ENCODE assay signal across 21 cellular contexts in genomic region chr12:76964784-76965571, GRCh38.
DNase-seq lines count a peak whose midpoint lies in the region; ATAC-seq, FAIRE-seq and TF ChIP-seq lines count a peak whose summit lies in the region.
"Had no signal": no experiment of that assay in that cellular context is flagged by ENCODE, and none has a peak within 500 bp of the region (broad histone marks: within the 10 kb centered on the region; RNA-seq: fewer than 3 reads in every experiment).

No MANE protein-coding gene starts in this region.

- H3K56ac ChIP-seq in IMR-90 (ENCODE audit: extremely low read depth, insufficient read depth, low read length): no peak overlapping the region

- no peak overlapping the region for H3K4ac ChIP-seq in IMR-90 (ENCODE audit: low read depth, low read length)

- H3K4me3 ChIP-seq in A549 (no peak overlapping the region), IMR-90 (ENCODE audit: insufficient read depth, low read depth, low read length) (no peak overlapping the region), bronchial epithelial cell (ENCODE audit: low read depth, low read length) (no peak overlapping the region), iPS-18a (ENCODE audit: low read length) (peak overlapping the region; percentile 37)

- H3K9me1 ChIP-seq in IMR-90 (ENCODE audit: insufficient read depth, low read length): no peaks in the 10 kb centered on the region

- H3K4me2 ChIP-seq in A549 (no peak overlapping the region), IMR-90 (ENCODE audit: low read depth, low read length) (no peak overlapping the region)

- in situ Hi-C loops in IMR-90 (cut with MboI; ENCODE audit: low sequenced_read_pairs): no loop called here

- H3K27ac ChIP-seq in A549: no peak overlapping the region
- H3K27ac ChIP-seq in IMR-90 (ENCODE audit: insufficient read depth, low read length): no peak overlapping the region
- no peak overlapping the region for H3K27ac ChIP-seq in iPS-18a (ENCODE audit: low read length)

- H3K9me3 ChIP-seq in A549 (no peaks in the 10 kb centered on the region), IMR-90 (ENCODE audit: control insufficient read depth, insufficient read depth, low read length) (no peaks in the 10 kb centered on the region), iPS-18a (ENCODE audit: control insufficient read depth, low read depth, low read length) (no peaks in the 10 kb centered on the region)
- H3K9me3 ChIP-seq: BE2C had no signal

- no peak overlapping the region for H3K23ac ChIP-seq in IMR-90 (ENCODE audit: low read depth, low read length)

- H2BK5ac ChIP-seq in IMR-90 (ENCODE audit: low read depth, low read length, poor library complexity, severe bottlenecking): no peak overlapping the region

- H3K36me3 ChIP-seq in IMR-90 (ENCODE audit: control insufficient read depth, insufficient read depth, low read length) (no peaks in the 10 kb centered on the region), bronchial epithelial cell (ENCODE audit: control insufficient read depth, insufficient read depth, low read length) (no peaks in the 10 kb centered on the region), iPS-18a (ENCODE audit: control insufficient read depth, low read depth, low read length) (no peaks in the 10 kb centered on the region)
- H3K36me3 ChIP-seq: BE2C had no signal

- WGBS in A549 (ENCODE audit: missing lambda C conversion rate): 33% methylated on average over 6 of the region's 6 CpGs
- 83% methylated on average over 1 of the region's 6 CpGs; no CpG with 5 or more reads in 1 of the 2 experiments for WGBS in IMR-90 (ENCODE audit: extremely low coverage in 2 of 2, insufficient read length in 1 of 2), 2 experiments

- no peak for ATAC-seq in A549
- no peak for ATAC-seq in IMR-90 (ENCODE audit: low read depth)
- ATAC-seq: HCT116, SK-N-SH treated with all-trans-retinoic acid at 6 μM for 48 hours had no signal

- intact Hi-C loops in IMR-90 (cut with micrococcal nuclease): no loop called here

- dilution Hi-C loops in IMR-90 (cut with HindIII; ENCODE audit: low sequenced_read_pairs, unreplicated experiment): no loop called here

- H3K27me3 ChIP-seq in IMR-90 (ENCODE audit: control insufficient read depth, insufficient read depth, low read length): peaks cover 6% of the 10 kb centered on the region
- H3K27me3 ChIP-seq in bronchial epithelial cell (ENCODE audit: control insufficient read depth, insufficient read depth, low read length): peaks cover 1% of the 10 kb centered on the region
- no peaks in the 10 kb centered on the region for H3K27me3 ChIP-seq in iPS-18a (ENCODE audit: control insufficient read depth, insufficient read depth, low read length)

- no peak overlapping the region for H3K14ac ChIP-seq in IMR-90 (replicated peaks; ENCODE audit: low read depth, low read length)

- BruUV-seq in IMR-90 (replicated peaks; lab: Mats Ljungman, UMichigan): no TSS peak

- TF ChIP-seq RAD21 in A549 (conservative IDR thresholded peaks at IDR 0.05 in 1 of 2, IDR thresholded peaks at IDR 0.05 in 1 of 2): no peak
- no peak for TF ChIP-seq RAD21 in IMR-90 (IDR thresholded peaks at IDR 0.05; ENCODE audit: low read length)

- H3K79me1 ChIP-seq in IMR-90 (ENCODE audit: low read depth in 1 of 2, low read length in 2 of 2): no peaks in the 10 kb centered on the region

- TF ChIP-seq POLR2A in A549 (IDR thresholded peaks at IDR 0.05; ENCODE audit: low read length) (no peak), IMR-90 (IDR thresholded peaks at IDR 0.05; ENCODE audit: low read depth, low read length) (no peak)

- H4K20me1 ChIP-seq in IMR-90 (ENCODE audit: insufficient read depth, low read length): no peaks in the 10 kb centered on the region

- TF ChIP-seq CTCF in A549 (IDR thresholded peaks at IDR 0.05): no peak
- no peak for TF ChIP-seq CTCF in IMR-90 (conservative IDR thresholded peaks at IDR 0.05; ENCODE audit: low read depth, low read length)
- no peak for TF ChIP-seq CTCF in bronchial epithelial cell (IDR thresholded peaks at IDR 0.05; ENCODE audit: insufficient read depth, low read length, severe bottlenecking)

- TF ChIP-seq EP300 in A549 (IDR thresholded peaks at IDR 0.05): no peak

- CTCF ChIA-PET in A549 (lab: Yijun Ruan, JAX) (interaction anchor here (1.1 kb wide), 1 partner anchor 46 kb away, joined by 3 read pairs; no protein-coding TSS in a partner anchor), IMR-90 (lab: Yijun Ruan, JAX) (no interaction called here)

- no peak overlapping the region for H4K5ac ChIP-seq in IMR-90 (ENCODE audit: low read depth, low read length)

- H3K9ac ChIP-seq in IMR-90 (ENCODE audit: low read depth, low read length) (no peak overlapping the region), iPS-18a (ENCODE audit: low read length) (no peak overlapping the region)

- no peak overlapping the region for H4K91ac ChIP-seq in IMR-90 (ENCODE audit: insufficient read depth, low read depth, low read length)

- no peak overlapping the region for H2BK20ac ChIP-seq in IMR-90 (ENCODE audit: low read depth, low read length)

- H2BK120ac ChIP-seq in IMR-90 (ENCODE audit: low read depth, low read length): no peak overlapping the region

- no peak overlapping the region for H4K8ac ChIP-seq in IMR-90 (ENCODE audit: low read depth in 2 of 2, low read length in 2 of 2)

- no peak overlapping the region for H2AK5ac ChIP-seq in IMR-90 (ENCODE audit: low read depth, low read length)

- no peak overlapping the region for H2BK15ac ChIP-seq in IMR-90 (ENCODE audit: low read depth, low read length)

- H3K4me1 ChIP-seq in A549 (no peaks in the 10 kb centered on the region), IMR-90 (ENCODE audit: control insufficient read depth, insufficient read depth, low read length) (no peaks in the 10 kb centered on the region), iPS-18a (ENCODE audit: control insufficient read depth, low read depth, low read length) (peaks cover 48% of the 10 kb centered on the region)
- H3K4me1 ChIP-seq: BE2C had no signal

- FAIRE-seq in A549 (lab: Jason Lieb, UNC) (no peak), bronchial epithelial cell (lab: Jason Lieb, UNC) (no peak)

- H2AK9ac ChIP-seq in IMR-90 (replicated peaks; ENCODE audit: low read depth, low read length, poor library complexity): no peak overlapping the region

- no peak overlapping the region for H2AFZ ChIP-seq in IMR-90 (replicated peaks; ENCODE audit: low read length, poor library complexity)

- DNase-seq in A549 (ENCODE audit: low read depth in 1 of 2, low spot score in 1 of 2): no peak
- no peak for DNase-seq in IMR-90
- peak; percentile 83 for DNase-seq in bronchial epithelial cell (ENCODE audit: low read depth)
- DNase-seq in NCI-H187 (lab: John Stamatoyannopoulos, UW): no peak
- DNase-seq in activated effector memory CD4-positive, alpha-beta T cell treated with anti-CD3 and anti-CD28 coated beads, Interleukin-2, amount 50 U/mL, for 16 hours: no peak
- no peak for DNase-seq in DMS53 (lab: John Stamatoyannopoulos, UW)
- DNase-seq: BE2C; CD4-positive, CD25-positive, alpha-beta regulatory T cell; COR-L47; GF-D8; Kasumi-1; MM.1S; NCI-H1092; NCI-H1436 treated with DMSO at 0.1 percent for 48 hours; NCI-H2029 treated with DMSO at 0.1 percent for 48 hours; NCI-H82; OCI-M1; SIG-M5 had no signal

- POLR2A ChIA-PET in A549 (lab: Yijun Ruan, JAX) (no interaction called here), IMR-90 (lab: Charles Lee; ENCODE audit: unreplicated experiment) (no interaction called here)

- H3K18ac ChIP-seq in IMR-90 (ENCODE audit: low read depth, low read length): no peak overlapping the region

TF ChIP-seq in A549, 52 proteins besides CTCF, POLR2A, EP300 and RAD21 (continues in another document):
- TF ChIP-seq RCOR1 (IDR thresholded peaks at IDR 0.05; ENCODE audit: low read depth, low read length) (no peak), MYC (IDR thresholded peaks at IDR 0.05; ENCODE audit: borderline replicate concordance, low read length) (no peak), ELK1 (IDR thresholded peaks at IDR 0.05; ENCODE audit: low read depth, low read length) (no peak), ATOH8 (CRISPR knock-in tag; IDR thresholded peaks at IDR 0.05; ENCODE audit: low read depth) (no peak), SMC3 (IDR thresholded peaks at IDR 0.05) (no peak)

TF ChIP-seq in IMR-90, 13 proteins besides CTCF, POLR2A, EP300 and RAD21:
- TF ChIP-seq MXI1 (IDR thresholded peaks at IDR 0.05; ENCODE audit: borderline replicate concordance, low read depth, low read length) (no peak), RFX5 (IDR thresholded peaks at IDR 0.05; ENCODE audit: low read depth, low read length) (no peak), MAFK (IDR thresholded peaks at IDR 0.05; ENCODE audit: low read depth, low read length) (peak; percentile 74)
TF ChIP-seq in IMR-90: peak in this region for 1.
